In genomic region chr22:36660510-36660840, GRCh38 we compare ENCODE assay signal across 19 cellular contexts. TPM values are rescaled to one million over a fixed set of nuclear protein-coding genes. Genes with fewer than 3 reads are reported as not detected.
DNase-seq lines count a peak whose midpoint lies in the region; ATAC-seq, FAIRE-seq and TF ChIP-seq lines count a peak whose summit lies in the region.
"Had no signal": no experiment of that assay in that cellular context is flagged by ENCODE, and none has a peak within 500 bp of the region (broad histone marks: within the 10 kb centered on the region; RNA-seq: fewer than 3 reads in every experiment).

No MANE protein-coding gene starts in this region.

- intact Hi-C loops in left ventricle myocardium superior (cut with micrococcal nuclease), result no loop called here
- intact Hi-C loops in Right ventricle myocardium inferior (cut with DNase I), result no loop called here
- intact Hi-C loops in mammary epithelial cell (cut with micrococcal nuclease), result no loop called here

- H3K27me3 Mint-ChIP-seq in osteocyte (ENCODE audit: unreplicated experiment), result peaks cover 6% of the 10 kb centered on the region

- no peak for TF ChIP-seq CTCF in mammary epithelial cell (conservative IDR thresholded peaks at IDR 0.05 in 1 of 2, IDR thresholded peaks at IDR 0.05 in 1 of 2; ENCODE audit: extremely low read depth in 1 of 2, insufficient read depth in 1 of 2, low read depth in 1 of 2, low read length in 2 of 2)
- TF ChIP-seq CTCF in osteocyte (IDR thresholded peaks at IDR 0.05), result no peak
- TF ChIP-seq CTCF in BE2C (IDR thresholded peaks at IDR 0.05; ENCODE audit: low read depth, low read length), result no peak

- H3K27me3 ChIP-seq in mammary epithelial cell (ENCODE audit: insufficient read depth, low read length) (no peaks in the 10 kb centered on the region), BE2C (no peaks in the 10 kb centered on the region)

- DNase-seq in left ventricle myocardium superior, result no peak
- DNase-seq in Right ventricle myocardium inferior (ENCODE audit: missing footprints), result no peak
- peak; percentile 7 for DNase-seq in mammary epithelial cell
- no peak for DNase-seq in osteocyte (ENCODE audit: extremely low spot score, unreplicated experiment)
- no peak for DNase-seq in urothelium cell line (ENCODE audit: low spot score)
- no peak for DNase-seq in BE2C
- DNase-seq: activated effector memory CD4-positive, alpha-beta T cell treated with Interleukin-2 at 50 U/mL for 16 hours; CD4-positive, alpha-beta T cell; DND-41; glutamatergic neuron; NCI-H1436; RPMI8226; stimulated activated CD4-positive, alpha-beta T cell treated with anti-CD3 and anti-CD28 coated beads, Interleukin-4, amount 100 ng/mL, for 1 hour; T-helper 1 cell had no signal

- peak; percentile 91 for FAIRE-seq in urothelium cell line (lab: Jason Lieb, UNC)

- H3K9me3 ChIP-seq in mammary epithelial cell (replicated peaks; ENCODE audit: insufficient read depth, low read length) (no peaks in the 10 kb centered on the region), BE2C (no peaks in the 10 kb centered on the region)

- no peak overlapping the region for H3K9ac ChIP-seq in mammary epithelial cell (ENCODE audit: insufficient read depth, low read length)

- H3K4me3 ChIP-seq in mammary epithelial cell (replicated peaks in 1 of 3; ENCODE audit: insufficient read depth in 1 of 3, low read depth in 2 of 3, low read length in 3 of 3), result no peak overlapping the region
- H3K4me3 ChIP-seq in BE2C (ENCODE audit: low read depth, low read length), result no peak overlapping the region; the same call in 1 of the 2 replicates

- H4K20me1 ChIP-seq in mammary epithelial cell (ENCODE audit: insufficient read depth, low read length), result no peaks in the 10 kb centered on the region

- peak overlapping the region; percentile 4 for H2AFZ ChIP-seq in mammary epithelial cell (ENCODE audit: low read depth, low read length)

- no peaks in the 10 kb centered on the region for H3K36me3 ChIP-seq in mammary epithelial cell (ENCODE audit: insufficient read depth, low read length)
- no peaks in the 10 kb centered on the region; the same call in 1 of the 2 replicates for H3K36me3 ChIP-seq in BE2C

- CTCF ChIA-PET in mammary epithelial cell (lab: Charles Lee; ENCODE audit: low non-redundant PET), result no interaction called here

- peak overlapping the region; percentile 73 for H3K4me2 ChIP-seq in mammary epithelial cell (ENCODE audit: insufficient read depth, low read depth, low read length)

- peak overlapping the region; percentile 86 for H3K27ac Mint-ChIP-seq in osteocyte (ENCODE audit: unreplicated experiment)
- H3K27ac Mint-ChIP-seq: CD4-positive, alpha-beta T cell; WTC11 had no signal

- BruUV-seq in mammary epithelial cell (replicated peaks; lab: Mats Ljungman, UMichigan), result no TSS peak

- dilution Hi-C loops in mammary epithelial cell (cut with HindIII; ENCODE audit: low sequenced_read_pairs), result loop anchor here (5.0 kb wide), 1 partner anchor 48 kb away; no protein-coding TSS in a partner anchor

- in situ Hi-C loops in mammary epithelial cell (cut with MboI; ENCODE audit: low sequenced_read_pairs in 2 of 2), result no loop called here

- H3K36me3 Mint-ChIP-seq in osteocyte (ENCODE audit: unreplicated experiment), result no peaks in the 10 kb centered on the region
- H3K36me3 Mint-ChIP-seq: WTC11 had no signal

- H3K9me3 Mint-ChIP-seq in osteocyte (ENCODE audit: unreplicated experiment), result no peaks in the 10 kb centered on the region

- no peak overlapping the region for H3K27ac ChIP-seq in mammary epithelial cell (ENCODE audit: insufficient read depth, low read depth, low read length)

- peaks cover 31% of the 10 kb centered on the region for H3K4me1 Mint-ChIP-seq in osteocyte (ENCODE audit: unreplicated experiment)

- H3K4me1 ChIP-seq in mammary epithelial cell (ENCODE audit: insufficient read depth, low read length), result peaks cover 31% of the 10 kb centered on the region
- H3K4me1 ChIP-seq in BE2C, result peaks cover 19% of the 10 kb centered on the region

- H3K79me2 ChIP-seq in mammary epithelial cell (ENCODE audit: insufficient read depth, low read length), result no peaks in the 10 kb centered on the region

- peak overlapping the region; percentile 35 for H3K4me3 Mint-ChIP-seq in osteocyte (ENCODE audit: unreplicated experiment)
- H3K4me3 Mint-ChIP-seq: CD4-positive, alpha-beta T cell; WTC11 had no signal

- 60% methylated on average over 7 of the region's 8 CpGs for WGBS in mammary epithelial cell (ENCODE audit: low coverage, missing lambda C conversion rate)

- ATAC-seq in left ventricle myocardium superior, result peak; percentile 7
- ATAC-seq in Right ventricle myocardium inferior, result no peak
- ATAC-seq in GM21423 (IDR thresholded peaks at IDR 0.05; ENCODE audit: unreplicated experiment), result no peak
- no peak for ATAC-seq in HG03457 (IDR thresholded peaks at IDR 0.05; ENCODE audit: unreplicated experiment)
- ATAC-seq: WTC11 had no signal

RNA-seq across cellular contexts. Expression of gene CACNG2, which starts 43.1 kb away (rescaled TPM):
- not detected for total RNA-seq in left ventricle myocardium superior
- not detected for total RNA-seq in Right ventricle myocardium inferior
- total RNA-seq in mammary epithelial cell, result not detected
- polyA plus RNA-seq in mammary epithelial cell, result not detected
- polyA minus RNA-seq in mammary epithelial cell, result not detected
- total RNA-seq in osteocyte, result not detected in 2 replicates
- polyA plus RNA-seq in BE2C (2012; ENCODE audit: insufficient read depth, insufficient read length, low read depth), result 0.48 TPM
- total RNA-seq: CD4-positive, alpha-beta T cell; dermis microvascular lymphatic vessel endothelial cell; right cardiac atrium; WTC11 had no signal
- polyA plus RNA-seq: right cardiac atrium had no signal
